9 cellular contexts compared by ENCODE assay signal in genomic region chr9:129484325-129485000, GRCh38.
A peak's percentile ranks its signal among the peaks of the same experiment; 100 is the strongest.
DNase-seq lines count a peak whose midpoint lies in the region; TF ChIP-seq lines count a peak whose summit lies in the region.
"Had no signal": no experiment of that assay in that cellular context is flagged by ENCODE, and none has a peak within 500 bp of the region (broad histone marks: within the 10 kb centered on the region; RNA-seq: fewer than 3 reads in every experiment).

No MANE protein-coding gene starts in this region.

- intact Hi-C loops in esophagus squamous epithelium (cut with DNase I) (loop anchor here (10.0 kb wide), 1 partner anchor 340 kb away; no protein-coding TSS in a partner anchor), prostate gland (cut with DNase I) (loop anchor here (5.0 kb wide), 2 partner anchors 113 to 167 kb away; no protein-coding TSS in a partner anchor)

- no peaks in the 10 kb centered on the region for H3K36me3 ChIP-seq in BLaER1
- no peaks in the 10 kb centered on the region for H3K36me3 ChIP-seq in SK-N-SH (replicated peaks in 1 of 2; ENCODE audit: control insufficient read depth in 1 of 2, insufficient read depth in 2 of 2, low read length in 1 of 2)
- no peaks in the 10 kb centered on the region for H3K36me3 ChIP-seq in esophagus squamous epithelium
- H3K36me3 ChIP-seq in prostate gland: no peaks in the 10 kb centered on the region

- H3K4me1 ChIP-seq in BLaER1 (peaks cover 52% of the 10 kb centered on the region), SK-N-SH (ENCODE audit: control insufficient read depth in 1 of 2, insufficient read depth in 2 of 2, low read depth in 1 of 2, low read length in 1 of 2) (peaks cover 65 to 83% of the 10 kb centered on the region in 2 experiments; a peak in 3 of 4 replicates), esophagus squamous epithelium (peaks cover 61 to 98% (median 71%) of the 10 kb centered on the region in 3 donors), prostate gland (replicated peaks) (peaks cover 48% of the 10 kb centered on the region)

- H3K9me2 ChIP-seq in SK-N-SH: no peaks in the 10 kb centered on the region

- H2AFZ ChIP-seq in SK-N-SH (ENCODE audit: low read depth): no peak overlapping the region

- no peak overlapping the region for H3K4me3 ChIP-seq in BLaER1
- no peak overlapping the region for H3K4me3 ChIP-seq in SK-N-SH (ENCODE audit: low read depth in 2 of 2, low read length in 1 of 2)
- peak overlapping the region in 3 of 4 donors; percentile 54 to 80 (median 73) for H3K4me3 ChIP-seq in esophagus squamous epithelium
- H3K4me3 ChIP-seq in prostate gland: no peak overlapping the region

- no peak for TF ChIP-seq RAD21 in SK-N-SH (IDR thresholded peaks at IDR 0.05; ENCODE audit: low read length)

- H3K9ac ChIP-seq in BLaER1 (no peak overlapping the region), SK-N-SH (peak overlapping the region; percentile 99; the same call in 1 of the 2 replicates)

- 82% methylated on average over 12 of the region's 12 CpGs for WGBS in SK-N-SH (ENCODE audit: low lambda C conversion rate)
- whole genome bisulfite sequencing in esophagus squamous epithelium, 2 donors: 62 to 64% methylated on average over 7 of the region's 12 CpGs
- WGBS in prostate gland: 75% methylated on average over 10 of the region's 12 CpGs

- POLR2A ChIA-PET in SK-N-SH (lab: Yijun Ruan, JAX): interaction anchor here (0.7 to 3.8 kb wide), 6 partner anchors 12 to 307 kb away, joined by 3 to 37 read pairs (median 4); partner anchors contain the start of gene IER5L

- no peak for DNase-seq in SK-N-SH
- DNase-seq in esophagus squamous epithelium (lab: John Stamatoyannopoulos, UW): no peak
- no peak for DNase-seq in prostate gland (ENCODE audit: low spot score)
- DNase-seq in NOMO-1 (lab: John Stamatoyannopoulos, UW; ENCODE audit: unreplicated experiment in 2 of 2): no peak
- DNase-seq in NCI-H2227 (lab: John Stamatoyannopoulos, UW; ENCODE audit: unreplicated experiment): no peak
- no peak for DNase-seq in NCI-H524 (lab: John Stamatoyannopoulos, UW)
- no peak for DNase-seq in NCI-H146 (lab: John Stamatoyannopoulos, UW)
- DNase-seq: NCI-H1092 treated with DMSO at 0.1 percent for 48 hours had no signal

- TF ChIP-seq EP300 in SK-N-SH (IDR thresholded peaks at IDR 0.05; ENCODE audit: borderline replicate concordance in 1 of 2, low read depth in 1 of 2, low read length in 1 of 2): no peak

- CTCF ChIA-PET in SK-N-SH (lab: Yijun Ruan, JAX): interaction anchor here (1.0 to 6.0 kb wide), 4 partner anchors 52 to 311 kb away, joined by 3 to 41 read pairs (median 8); no protein-coding TSS in a partner anchor

- peaks cover 23% of the 10 kb centered on the region for H3K79me2 ChIP-seq in SK-N-SH (ENCODE audit: insufficient read depth)

- peaks cover 56% of the 10 kb centered on the region for H3F3A ChIP-seq in SK-N-SH (replicated peaks; ENCODE audit: insufficient read depth)

- H3K4me2 ChIP-seq in BLaER1 (peak overlapping the region; percentile 83), SK-N-SH (peak overlapping the region; percentile 82)

- no peak for TF ChIP-seq CTCF in SK-N-SH (IDR thresholded peaks at IDR 0.05)
- no peak for TF ChIP-seq CTCF in esophagus squamous epithelium (IDR thresholded peaks at IDR 0.05)
- TF ChIP-seq CTCF in prostate gland (IDR thresholded peaks at IDR 0.05): no peak

- no peak overlapping the region for H3K27ac ChIP-seq in BLaER1
- H3K27ac ChIP-seq in SK-N-SH (ENCODE audit: low read depth in 2 of 2, low read length in 1 of 2): peak overlapping the region; percentile 97 to 100
- peak overlapping the region; percentile 97 to 100 (median 98) for H3K27ac ChIP-seq in esophagus squamous epithelium
- H3K27ac ChIP-seq in prostate gland: peak overlapping the region; percentile 99 to 100

- TF ChIP-seq POLR2A in esophagus squamous epithelium (IDR thresholded peaks at IDR 0.05) (no peak), prostate gland (IDR thresholded peaks at IDR 0.05) (no peak)

- no peaks in the 10 kb centered on the region for H4K20me1 ChIP-seq in BLaER1
- no peaks in the 10 kb centered on the region for H4K20me1 ChIP-seq in SK-N-SH (ENCODE audit: insufficient read depth)

- H3K9me3 ChIP-seq in BLaER1 (no peaks in the 10 kb centered on the region), SK-N-SH (no peaks in the 10 kb centered on the region), esophagus squamous epithelium (no peaks in the 10 kb centered on the region), prostate gland (no peaks in the 10 kb centered on the region)

- H3K27me3 ChIP-seq in BLaER1 (peaks cover 61% of the 10 kb centered on the region), SK-N-SH (ENCODE audit: insufficient read depth) (no peaks in the 10 kb centered on the region), esophagus squamous epithelium (no peaks in the 10 kb centered on the region), prostate gland (replicated peaks; ENCODE audit: insufficient read depth) (no peaks in the 10 kb centered on the region)

TF ChIP-seq in SK-N-SH, 30 proteins besides CTCF, POLR2A, EP300 and RAD21 (continues in another document):
- no peak for TF ChIP-seq NRF1 (IDR thresholded peaks at IDR 0.05; ENCODE audit: low read depth, low read length)
- no peak for TF ChIP-seq CHD2 (IDR thresholded peaks at IDR 0.05; ENCODE audit: low read length, partially characterized antibody)
- no peak for TF ChIP-seq FOXM1 (IDR thresholded peaks at IDR 0.05; ENCODE audit: low read depth)
- TF ChIP-seq, protein P1, sequence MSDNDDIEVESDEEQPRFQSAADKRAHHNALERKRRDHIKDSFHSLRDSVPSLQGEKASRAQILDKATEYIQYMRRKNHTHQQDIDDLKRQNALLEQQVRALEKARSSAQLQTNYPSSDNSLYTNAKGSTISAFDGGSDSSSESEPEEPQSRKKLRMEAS (IDR thresholded peaks at IDR 0.05; ENCODE audit: low read depth): no peak
- TF ChIP-seq MXI1 (IDR thresholded peaks at IDR 0.05; ENCODE audit: low read depth, low read length): no peak
- no peak for TF ChIP-seq FOXJ3 (CRISPR knock-in tag; IDR thresholded peaks at IDR 0.05)
- TF ChIP-seq YY1 (IDR thresholded peaks at IDR 0.05; ENCODE audit: low read depth): no peak
- no peak for TF ChIP-seq TAF1 (IDR thresholded peaks at IDR 0.05; ENCODE audit: borderline replicate concordance, low read depth, low read length)
- TF ChIP-seq SIN3A (IDR thresholded peaks at IDR 0.05; ENCODE audit: borderline replicate concordance, low read depth, low read length): no peak
- TF ChIP-seq, protein P2, sequence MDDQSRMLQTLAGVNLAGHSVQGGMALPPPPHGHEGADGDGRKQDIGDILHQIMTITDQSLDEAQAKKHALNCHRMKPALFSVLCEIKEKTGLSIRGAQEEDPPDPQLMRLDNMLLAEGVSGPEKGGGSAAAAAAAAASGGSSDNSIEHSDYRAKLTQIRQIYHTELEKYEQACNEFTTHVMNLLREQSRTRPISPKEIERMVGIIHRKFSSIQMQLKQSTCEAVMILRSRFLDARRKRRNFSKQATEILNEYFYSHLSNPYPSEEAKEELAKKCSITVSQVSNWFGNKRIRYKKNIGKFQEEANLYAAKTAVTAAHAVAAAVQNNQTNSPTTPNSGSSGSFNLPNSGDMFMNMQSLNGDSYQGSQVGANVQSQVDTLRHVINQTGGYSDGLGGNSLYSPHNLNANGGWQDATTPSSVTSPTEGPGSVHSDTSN (IDR thresholded peaks at IDR 0.05): no peak
- no peak for TF ChIP-seq RXRA (IDR thresholded peaks at IDR 0.05; ENCODE audit: borderline replicate concordance, low read depth)
- no peak for TF ChIP-seq REST (IDR thresholded peaks at IDR 0.05; ENCODE audit: low read depth, low read length)
- no peak for TF ChIP-seq RFX5 (IDR thresholded peaks at IDR 0.05; ENCODE audit: low read length)
- TF ChIP-seq, protein P3, sequence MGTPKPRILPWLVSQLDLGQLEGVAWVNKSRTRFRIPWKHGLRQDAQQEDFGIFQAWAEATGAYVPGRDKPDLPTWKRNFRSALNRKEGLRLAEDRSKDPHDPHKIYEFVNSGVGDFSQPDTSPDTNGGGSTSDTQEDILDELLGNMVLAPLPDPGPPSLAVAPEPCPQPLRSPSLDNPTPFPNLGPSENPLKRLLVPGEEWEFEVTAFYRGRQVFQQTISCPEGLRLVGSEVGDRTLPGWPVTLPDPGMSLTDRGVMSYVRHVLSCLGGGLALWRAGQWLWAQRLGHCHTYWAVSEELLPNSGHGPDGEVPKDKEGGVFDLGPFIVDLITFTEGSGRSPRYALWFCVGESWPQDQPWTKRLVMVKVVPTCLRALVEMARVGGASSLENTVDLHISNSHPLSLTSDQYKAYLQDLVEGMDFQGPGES (IDR thresholded peaks at IDR 0.05; ENCODE audit: low read depth, low read length): no peak
- TF ChIP-seq ELF1 (IDR thresholded peaks at IDR 0.05): no peak

Comparison
In these comparisons a context has a peak if more than half of its experiments do, and no peak if none do; other contexts are left out.
1. H3K4me3 ChIP-seq: peak in esophagus squamous epithelium (3 of 4); none in BLaER1 (single experiment), SK-N-SH (0 of 2) and prostate gland (0 of 2).